In the genomic region with DNA sequence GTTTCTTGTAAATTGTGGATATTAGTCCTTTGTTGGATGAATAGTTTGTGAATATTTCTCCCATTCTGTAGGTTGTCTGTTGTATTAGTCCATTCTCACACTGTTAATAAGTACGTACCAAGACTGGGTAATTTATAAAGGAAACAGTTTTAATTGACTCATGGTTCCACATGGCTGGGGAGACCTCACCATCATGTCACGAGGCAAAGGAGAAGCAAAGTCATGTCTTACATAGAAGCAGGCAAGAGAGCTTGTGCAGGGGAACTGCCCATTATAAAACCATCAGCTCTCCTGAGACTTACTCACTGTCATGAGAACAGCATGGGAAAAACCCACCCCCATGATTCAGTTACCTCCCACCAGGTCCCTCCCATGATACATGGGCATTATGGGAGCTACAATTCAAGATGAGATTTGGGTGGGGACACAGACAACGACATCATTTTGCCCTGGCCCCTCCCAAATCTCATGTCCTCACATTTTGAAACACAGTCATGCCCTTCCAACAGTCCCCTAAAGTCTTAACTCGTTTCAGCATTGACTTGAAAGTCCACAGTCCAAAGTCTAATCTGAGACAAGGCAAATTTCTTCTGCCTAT, we compare ENCODE assay signal across 31 cellular contexts.
"Had no signal": no experiment of that assay in that cellular context is flagged by ENCODE, and none has a peak within 500 bp of the region (broad histone marks: within the 10 kb centered on the region; RNA-seq: fewer than 3 reads in every experiment).

No MANE protein-coding gene starts in this region.

- H3K4me1 Mint-ChIP-seq: activated CD8-positive, alpha-beta memory T cell treated with anti-CD3 and anti-CD28 coated beads, Interleukin-2, amount 10 ng/mL, durations not matched to agents 7 days and 5 days; activated naive CD8-positive, alpha-beta T cell treated with anti-CD3 and anti-CD28 coated beads for 36 hours; activated naive CD8-positive, alpha-beta T cell treated with anti-CD3 and anti-CD28 coated beads, Interleukin-2, amount 50 U/mL, for 24 hours; endodermal cell; T-helper 17 cell had no signal

- H3K4me3 Mint-ChIP-seq: activated CD4-positive, alpha-beta memory T cell treated with anti-CD3 and anti-CD28 coated beads for 36 hours; activated CD8-positive, alpha-beta memory T cell treated with anti-CD3 and anti-CD28 coated beads, Interleukin-2, amount 10 ng/mL, durations not matched to agents 7 days and 5 days; activated CD8-positive, alpha-beta T cell treated with anti-CD3 and anti-CD28 coated beads, Interleukin-2, amount 10 ng/mL, durations not matched to agents 7 days and 5 days; activated naive CD4-positive, alpha-beta T cell treated with anti-CD3 and anti-CD28 coated beads for 36 hours; activated naive CD4-positive, alpha-beta T cell treated with anti-CD3 and anti-CD28 coated beads, Interleukin-2, amount 50 U/mL, for 24 hours; activated naive CD8-positive, alpha-beta T cell treated with anti-CD3 and anti-CD28 coated beads for 36 hours; activated naive CD8-positive, alpha-beta T cell treated with anti-CD3 and anti-CD28 coated beads, Interleukin-2, amount 50 U/mL, for 24 hours; activated T-helper 1 cell treated with anti-CD3 and anti-CD28 coated beads, Interleukin-12 subunit alpha, Interleukin-12 subunit beta, Interleukin-2, Interleukin-4 antibody, amounts not matched to agents 30 ng/mL and 10 ng/mL and 1 ng/mL, durations not matched to agents 14 hours and 24 hours and 36 hours; endodermal cell; T-helper 17 cell; T-helper 2 cell treated with Interferon-gamma antibody and Interleukin-4, amounts not matched to agents 5 μg/mL and 100 μg/mL, for 36 hours had no signal

- ATAC-seq: activated CD8-positive, alpha-beta memory T cell treated with anti-CD3 and anti-CD28 coated beads, Interleukin-2, amount 10 ng/mL, durations not matched to agents 7 days and 5 days; activated CD8-positive, alpha-beta T cell treated with anti-CD3 and anti-CD28 coated beads, Interleukin-2, amount 10 ng/mL, durations not matched to agents 7 days and 5 days; activated naive CD8-positive, alpha-beta T cell treated with anti-CD3 and anti-CD28 coated beads, Interleukin-2, amount 50 U/mL, for 24 hours; body of pancreas; esophagus mucosa; T-helper 17 cell had no signal

- H3K9me3 Mint-ChIP-seq: endodermal cell had no signal

- H3K36me3 ChIP-seq: adrenal gland, colonic mucosa had no signal

- H3K4me3 ChIP-seq: adrenal gland, body of pancreas, colonic mucosa had no signal

- H3K27ac Mint-ChIP-seq: activated CD4-positive, alpha-beta memory T cell treated with anti-CD3 and anti-CD28 coated beads for 36 hours; activated CD8-positive, alpha-beta memory T cell treated with anti-CD3 and anti-CD28 coated beads, Interleukin-2, amount 10 ng/mL, durations not matched to agents 7 days and 5 days; activated CD8-positive, alpha-beta T cell treated with anti-CD3 and anti-CD28 coated beads, Interleukin-2, amount 10 ng/mL, durations not matched to agents 7 days and 5 days; activated naive CD4-positive, alpha-beta T cell treated with anti-CD3 and anti-CD28 coated beads for 36 hours; activated naive CD4-positive, alpha-beta T cell treated with anti-CD3 and anti-CD28 coated beads, Interleukin-2, amount 50 U/mL, for 24 hours; activated naive CD8-positive, alpha-beta T cell treated with anti-CD3 and anti-CD28 coated beads for 36 hours; activated naive CD8-positive, alpha-beta T cell treated with anti-CD3 and anti-CD28 coated beads, Interleukin-2, amount 50 U/mL, for 24 hours; activated T-helper 1 cell treated with anti-CD3 and anti-CD28 coated beads, Interleukin-12 subunit alpha, Interleukin-12 subunit beta, Interleukin-2, Interleukin-4 antibody, amounts not matched to agents 30 ng/mL and 10 ng/mL and 1 ng/mL, durations not matched to agents 14 hours and 24 hours and 36 hours; activated T-helper 2 cell treated with anti-CD3 and anti-CD28 coated beads, Interferon-gamma antibody, Interleukin-2, Interleukin-4, amounts not matched to agents 10 μg/mL and 5 μg/mL and 100 μg/mL, durations not matched to agents 14 hours and 24 hours and 36 hours; endodermal cell; T-helper 17 cell; T-helper 2 cell treated with Interferon-gamma antibody and Interleukin-4, amounts not matched to agents 5 μg/mL and 100 μg/mL, for 36 hours had no signal

- H3K27me3 ChIP-seq: colonic mucosa had no signal

- DNase-seq: activated CD4-positive, alpha-beta memory T cell treated with anti-CD3 and anti-CD28 coated beads for 36 hours; activated CD4-positive, alpha-beta T cell treated with anti-CD3 and anti-CD28 coated beads for 1 hour; activated CD4-positive, alpha-beta T cell treated with anti-CD3 and anti-CD28 coated beads for 4 hours; activated CD4-positive, alpha-beta T cell treated with anti-CD3 and anti-CD28 coated beads, Interleukin-2, amount 50 U/mL, for 1 hour; activated CD8-positive, alpha-beta memory T cell treated with anti-CD3 and anti-CD28 coated beads, Interleukin-2, amount 10 ng/mL, durations not matched to agents 7 days and 5 days; activated CD8-positive, alpha-beta memory T cell treated with anti-CD3 and anti-CD28 coated beads, Interleukin-2, amount 50 U/mL, for 4 hours; activated CD8-positive, alpha-beta T cell treated with anti-CD3 and anti-CD28 coated beads, Interleukin-2, amount 10 ng/mL, durations not matched to agents 7 days and 5 days; activated effector memory CD4-positive, alpha-beta T cell treated with anti-CD3 and anti-CD28 coated beads, Interleukin-2, amount 50 U/mL, for 16 hours; activated naive CD4-positive, alpha-beta T cell treated with anti-CD3 and anti-CD28 coated beads for 36 hours; activated naive CD8-positive, alpha-beta T cell treated with anti-CD3 and anti-CD28 coated beads for 36 hours; activated naive CD8-positive, alpha-beta T cell treated with anti-CD3 and anti-CD28 coated beads, Interleukin-2, amount 50 U/mL, for 24 hours; activated T-cell treated with anti-CD3 and anti-CD28 coated beads, Interleukin-2, amount 50 U/mL, for 1 hour; activated T-cell treated with anti-CD3 and anti-CD28 coated beads, Interleukin-2, amount 50 U/mL, for 48 hours; adrenal gland; amygdala; aorta; body of pancreas; caudate nucleus; colonic mucosa; effector memory CD4-positive, alpha-beta T cell; endodermal cell; foreskin fibroblast; head of caudate nucleus; T-helper 1 cell; T-helper 17 cell; T1000 had no signal

- H3K4me1 ChIP-seq: adrenal gland, body of pancreas, colonic mucosa had no signal

- H3K36me3 Mint-ChIP-seq: activated CD4-positive, alpha-beta memory T cell treated with anti-CD3 and anti-CD28 coated beads for 36 hours; activated naive CD8-positive, alpha-beta T cell treated with anti-CD3 and anti-CD28 coated beads for 36 hours had no signal

- H3K9me3 ChIP-seq: adrenal gland, body of pancreas, colonic mucosa had no signal

- H3K27ac ChIP-seq: adrenal gland, body of pancreas, colonic mucosa had no signal
